8 cellular contexts compared by ENCODE assay signal in the genomic region with DNA sequence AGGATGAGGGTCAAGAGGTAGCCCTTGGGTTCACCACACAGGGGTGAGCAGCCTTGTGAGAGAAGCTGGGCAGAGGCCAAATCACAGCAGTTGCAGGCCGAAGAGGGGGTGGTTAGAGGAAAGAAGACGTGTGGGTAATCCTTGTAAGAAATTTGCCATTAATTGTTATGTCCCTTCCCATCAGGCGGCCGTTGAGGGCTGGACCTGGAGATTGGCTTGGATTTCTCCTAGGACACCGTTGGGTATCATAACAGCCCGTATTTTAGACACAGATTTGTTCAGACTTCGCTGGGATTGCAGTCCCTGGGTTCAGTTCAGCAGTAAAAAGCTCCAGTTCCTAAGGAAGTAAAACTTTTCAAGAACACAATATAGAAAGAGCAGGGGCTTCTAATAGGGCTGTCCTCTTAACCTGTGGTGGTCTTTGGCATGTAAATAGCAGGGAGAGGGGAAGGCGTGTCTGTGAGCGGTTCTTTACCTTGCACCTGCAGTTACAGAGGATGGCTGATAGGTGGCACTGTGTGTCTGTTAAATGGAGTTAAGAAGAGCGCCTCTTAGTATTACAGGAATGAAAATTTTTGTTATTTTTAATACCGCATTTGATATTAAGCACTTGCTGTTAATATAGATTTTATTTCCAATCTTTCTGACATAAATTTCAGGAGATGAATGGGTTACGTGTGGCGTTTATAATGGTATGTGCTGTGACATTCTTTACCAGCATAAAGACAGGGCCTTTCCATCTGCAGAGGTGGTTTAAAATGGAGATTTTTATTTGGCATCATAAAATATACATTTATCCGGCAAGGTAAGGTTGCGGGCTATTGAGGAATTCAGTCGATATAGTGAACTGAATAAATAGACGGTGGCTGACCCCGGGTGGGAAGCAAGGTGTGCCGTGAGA.
A peak's percentile ranks its signal among the peaks of the same experiment; 100 is the strongest.
DNase-seq lines count a peak whose midpoint lies in the region; ATAC-seq and TF ChIP-seq lines count a peak whose summit lies in the region.
"Not testable (repeated sequence)": the region's sequence is repeated elsewhere in the genome, so short reads cannot be mapped to it uniquely, and the experiment has no call there.

No MANE protein-coding gene starts in this region.

- not testable (repeated sequence) for H3K4me3 ChIP-seq in CD4-positive, alpha-beta memory T cell (ENCODE audit: low read length in 2 of 2); right lobe of liver

- POLR2A ChIA-PET in CD4-positive, alpha-beta memory T cell (lab: Charles Lee; ENCODE audit: partially characterized antibody), result not testable (repeated sequence)

- H3K9me3 ChIP-seq in CD4-positive, alpha-beta memory T cell (ENCODE audit: control insufficient read depth in 1 of 2, low read length in 2 of 2); right lobe of liver: not testable (repeated sequence)

- intact Hi-C loops in CD4-positive, alpha-beta memory T cell (cut with micrococcal nuclease); activated CD4-positive, alpha-beta T cell treated with anti-CD3 and anti-CD28 coated beads, Interleukin-2, amount 10 ng/mL, durations not matched to agents 24 days and 14 days (cut with micrococcal nuclease); right lobe of liver (cut with DNase I): not testable (repeated sequence)

- H3K27me3 ChIP-seq in CD4-positive, alpha-beta memory T cell (ENCODE audit: insufficient read depth, low read length); right lobe of liver: not testable (repeated sequence)

- peak; percentile 37 to 54 (median 48) for TF ChIP-seq CTCF in right lobe of liver (IDR thresholded peaks at IDR 0.05)

- H3K4me1 ChIP-seq in CD4-positive, alpha-beta memory T cell (ENCODE audit: insufficient read depth, low read length); right lobe of liver: not testable (repeated sequence)

- H3K27ac ChIP-seq in CD4-positive, alpha-beta memory T cell (ENCODE audit: low read depth, low read length); right lobe of liver: not testable (repeated sequence)

- TF ChIP-seq POLR2A in right lobe of liver (IDR thresholded peaks at IDR 0.05), result not testable (repeated sequence)

- peak in 4 of 5 donors; percentile 6 to 20 (median 12) for DNase-seq in CD4-positive, alpha-beta memory T cell
- peak; percentile 5 for DNase-seq in NCI-H460 (ENCODE audit: extremely low read depth, low read depth)
- DNase-seq in activated CD4-positive, alpha-beta T cell treated with anti-CD3 and anti-CD28 coated beads, Interleukin-2, amount 10 ng/mL, durations not matched to agents 24 days and 14 days, result peak; percentile 62
- DNase-seq in right lobe of liver, result not testable (repeated sequence)
- DNase-seq in stimulated activated CD4-positive, alpha-beta T cell treated with anti-CD3 and anti-CD28 coated beads, Interleukin-15, amount 100 ng/mL, for 24 hours, result peak; percentile 13

- peak overlapping the region in 1 of 7 donors; percentile 15 for H3K27ac Mint-ChIP-seq in CD4-positive, alpha-beta memory T cell
- not testable (repeated sequence) for H3K27ac Mint-ChIP-seq in activated CD4-positive, alpha-beta T cell treated with anti-CD3 and anti-CD28 coated beads, Interleukin-2, amount 10 ng/mL, durations not matched to agents 24 days and 14 days

- ATAC-seq in GM19035 (IDR thresholded peaks at IDR 0.05; ENCODE audit: unreplicated experiment), result peak; percentile 68
- ATAC-seq in HG03378 (IDR thresholded peaks at IDR 0.05; ENCODE audit: unreplicated experiment), result peak; percentile 73
- peak; percentile 67 for ATAC-seq in esophagus mucosa
- ATAC-seq in right lobe of liver, result peak; percentile 65 to 75 (median 70)

- CTCF ChIA-PET in CD4-positive, alpha-beta memory T cell (lab: Charles Lee; ENCODE audit: partially characterized antibody), result interaction anchor here (1.2 kb wide), 1 partner anchor 10 kb away, joined by 3 read pairs; no protein-coding TSS in a partner anchor

- not testable (repeated sequence) for H3K4me3 Mint-ChIP-seq in CD4-positive, alpha-beta memory T cell; activated CD4-positive, alpha-beta T cell treated with anti-CD3 and anti-CD28 coated beads, Interleukin-2, amount 10 ng/mL, durations not matched to agents 24 days and 14 days

- 80% methylated on average over 14 of the region's 19 CpGs for WGBS in right lobe of liver (ENCODE audit: insufficient coverage, low coverage, low lambda C conversion rate, missing lambda C conversion rate)

- not testable (repeated sequence) for H3K4me1 Mint-ChIP-seq in CD4-positive, alpha-beta memory T cell; activated CD4-positive, alpha-beta T cell treated with anti-CD3 and anti-CD28 coated beads, Interleukin-2, amount 10 ng/mL, durations not matched to agents 24 days and 14 days

- H3K36me3 Mint-ChIP-seq in CD4-positive, alpha-beta memory T cell; activated CD4-positive, alpha-beta T cell treated with anti-CD3 and anti-CD28 coated beads, Interleukin-2, amount 10 ng/mL, durations not matched to agents 24 days and 14 days (ENCODE audit: low read depth): not testable (repeated sequence)

- not testable (repeated sequence) for H3K36me3 ChIP-seq in CD4-positive, alpha-beta memory T cell (ENCODE audit: insufficient read depth, low read length); right lobe of liver

- H3K9me3 Mint-ChIP-seq in CD4-positive, alpha-beta memory T cell; activated CD4-positive, alpha-beta T cell treated with anti-CD3 and anti-CD28 coated beads, Interleukin-2, amount 10 ng/mL, durations not matched to agents 24 days and 14 days: not testable (repeated sequence)

- H3K27me3 Mint-ChIP-seq in CD4-positive, alpha-beta memory T cell; activated CD4-positive, alpha-beta T cell treated with anti-CD3 and anti-CD28 coated beads, Interleukin-2, amount 10 ng/mL, durations not matched to agents 24 days and 14 days: not testable (repeated sequence)
